Comparison of ENCODE assay signal across 17 cellular contexts in the genomic region with DNA sequence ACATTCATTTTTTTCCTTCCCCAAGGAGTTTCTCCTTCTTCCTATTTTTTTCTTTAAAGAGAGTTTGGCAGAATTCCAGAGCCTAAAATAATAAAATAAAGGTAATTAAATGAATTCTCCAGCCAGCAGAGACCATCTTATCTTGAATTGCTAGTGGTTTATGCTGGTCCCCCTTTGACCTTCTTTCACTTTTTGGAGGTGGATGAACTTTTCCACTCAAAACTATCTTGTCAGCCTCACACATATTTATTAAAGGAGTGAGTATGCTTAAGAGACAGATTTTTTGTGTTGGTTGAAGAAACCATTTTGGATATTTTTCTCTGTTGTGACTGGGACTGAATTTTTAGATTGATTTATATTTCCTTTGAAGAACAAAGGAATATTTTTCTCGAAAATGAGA.
"Had no signal": no experiment of that assay in that cellular context is flagged by ENCODE, and none has a peak within 500 bp of the region (broad histone marks: within the 10 kb centered on the region; RNA-seq: fewer than 3 reads in every experiment).

No MANE protein-coding gene starts in this region.

- H3K27ac Mint-ChIP-seq: activated CD4-positive, alpha-beta memory T cell treated with anti-CD3 and anti-CD28 coated beads for 36 hours; activated CD4-positive, alpha-beta T cell treated with anti-CD3 and anti-CD28 coated beads for 36 hours; activated CD8-positive, alpha-beta memory T cell treated with anti-CD3 and anti-CD28 coated beads, Interleukin-2, amount 10 ng/mL, durations not matched to agents 7 days and 5 days; activated naive CD4-positive, alpha-beta T cell treated with anti-CD3 and anti-CD28 coated beads for 36 hours; activated T-helper 2 cell treated with anti-CD3 and anti-CD28 coated beads, Interferon-gamma antibody, Interleukin-2, Interleukin-4, amounts not matched to agents 10 μg/mL and 5 μg/mL and 100 μg/mL, durations not matched to agents 14 hours and 24 hours and 36 hours; stimulated activated naive CD8-positive, alpha-beta T cell treated with anti-CD3 and anti-CD28 coated beads, Interleukin-15, amount 100 ng/mL, for 72 hours; T-cell had no signal

- H3K4me1 ChIP-seq: SJSA1 had no signal

- DNase-seq: activated CD4-positive, alpha-beta memory T cell treated with anti-CD3 and anti-CD28 coated beads for 36 hours; activated CD4-positive, alpha-beta T cell treated with anti-CD3 and anti-CD28 coated beads for 36 hours; activated CD8-positive, alpha-beta memory T cell treated with anti-CD3 and anti-CD28 coated beads, Interleukin-2, amount 10 ng/mL, durations not matched to agents 7 days and 5 days; activated naive CD4-positive, alpha-beta T cell treated with anti-CD3 and anti-CD28 coated beads for 36 hours; activated T-cell treated with anti-CD3 and anti-CD28 coated beads, Interleukin-2, amount 50 U/mL, for 1 hour; left lung; naive thymus-derived CD8-positive, alpha-beta T cell; occipital lobe; stimulated activated CD4-positive, alpha-beta T cell treated with anti-CD3 and anti-CD28 coated beads, Interleukin-1b, Interleukin-23, amount 100 ng/mL, for 48 hours; stimulated activated naive CD8-positive, alpha-beta T cell treated with anti-CD3 and anti-CD28 coated beads, Interleukin-15, amount 100 ng/mL, for 72 hours; T-cell; T1000; WERI-Rb-1 had no signal

- H3K36me3 Mint-ChIP-seq: activated CD4-positive, alpha-beta memory T cell treated with anti-CD3 and anti-CD28 coated beads for 36 hours had no signal

- H3K4me3 ChIP-seq: ascending aorta, left lung, SJSA1, thoracic aorta had no signal

- H3K27me3 Mint-ChIP-seq: activated CD4-positive, alpha-beta memory T cell treated with anti-CD3 and anti-CD28 coated beads for 36 hours; activated CD4-positive, alpha-beta T cell treated with anti-CD3 and anti-CD28 coated beads for 36 hours; activated CD8-positive, alpha-beta memory T cell treated with anti-CD3 and anti-CD28 coated beads, Interleukin-2, amount 10 ng/mL, durations not matched to agents 7 days and 5 days; naive thymus-derived CD8-positive, alpha-beta T cell; stimulated activated naive CD8-positive, alpha-beta T cell treated with anti-CD3 and anti-CD28 coated beads, Interleukin-15, amount 100 ng/mL, for 72 hours; T-cell had no signal

- H3K27ac ChIP-seq: ascending aorta, left lung, SJSA1, thoracic aorta, WERI-Rb-1 had no signal

- ATAC-seq: activated CD4-positive, alpha-beta T cell treated with anti-CD3 and anti-CD28 coated beads for 36 hours; activated CD8-positive, alpha-beta memory T cell treated with anti-CD3 and anti-CD28 coated beads, Interleukin-2, amount 10 ng/mL, durations not matched to agents 7 days and 5 days; left lung; naive thymus-derived CD8-positive, alpha-beta T cell; stimulated activated naive CD8-positive, alpha-beta T cell treated with anti-CD3 and anti-CD28 coated beads, Interleukin-15, amount 100 ng/mL, for 72 hours; T-cell had no signal

- H3K9me3 ChIP-seq: ascending aorta, left lung, SJSA1, thoracic aorta had no signal

- H3K9me3 Mint-ChIP-seq: activated T-helper 2 cell treated with anti-CD3 and anti-CD28 coated beads, Interferon-gamma antibody, Interleukin-2, Interleukin-4, amounts not matched to agents 10 μg/mL and 5 μg/mL and 100 μg/mL, durations not matched to agents 14 hours and 24 hours and 36 hours; naive thymus-derived CD8-positive, alpha-beta T cell; stimulated activated naive CD8-positive, alpha-beta T cell treated with anti-CD3 and anti-CD28 coated beads, Interleukin-15, amount 100 ng/mL, for 72 hours; T-cell had no signal

- H3K27me3 ChIP-seq: ascending aorta, left lung, SJSA1 had no signal

- H3K36me3 ChIP-seq: ascending aorta, left lung, SJSA1, thoracic aorta, WERI-Rb-1 had no signal

- H3K4me3 Mint-ChIP-seq: activated CD4-positive, alpha-beta memory T cell treated with anti-CD3 and anti-CD28 coated beads for 36 hours; activated CD4-positive, alpha-beta T cell treated with anti-CD3 and anti-CD28 coated beads for 36 hours; activated CD8-positive, alpha-beta memory T cell treated with anti-CD3 and anti-CD28 coated beads, Interleukin-2, amount 10 ng/mL, durations not matched to agents 7 days and 5 days; activated naive CD4-positive, alpha-beta T cell treated with anti-CD3 and anti-CD28 coated beads for 36 hours; naive thymus-derived CD8-positive, alpha-beta T cell; stimulated activated naive CD8-positive, alpha-beta T cell treated with anti-CD3 and anti-CD28 coated beads, Interleukin-15, amount 100 ng/mL, for 72 hours; T-cell had no signal
